In the genomic region with DNA sequence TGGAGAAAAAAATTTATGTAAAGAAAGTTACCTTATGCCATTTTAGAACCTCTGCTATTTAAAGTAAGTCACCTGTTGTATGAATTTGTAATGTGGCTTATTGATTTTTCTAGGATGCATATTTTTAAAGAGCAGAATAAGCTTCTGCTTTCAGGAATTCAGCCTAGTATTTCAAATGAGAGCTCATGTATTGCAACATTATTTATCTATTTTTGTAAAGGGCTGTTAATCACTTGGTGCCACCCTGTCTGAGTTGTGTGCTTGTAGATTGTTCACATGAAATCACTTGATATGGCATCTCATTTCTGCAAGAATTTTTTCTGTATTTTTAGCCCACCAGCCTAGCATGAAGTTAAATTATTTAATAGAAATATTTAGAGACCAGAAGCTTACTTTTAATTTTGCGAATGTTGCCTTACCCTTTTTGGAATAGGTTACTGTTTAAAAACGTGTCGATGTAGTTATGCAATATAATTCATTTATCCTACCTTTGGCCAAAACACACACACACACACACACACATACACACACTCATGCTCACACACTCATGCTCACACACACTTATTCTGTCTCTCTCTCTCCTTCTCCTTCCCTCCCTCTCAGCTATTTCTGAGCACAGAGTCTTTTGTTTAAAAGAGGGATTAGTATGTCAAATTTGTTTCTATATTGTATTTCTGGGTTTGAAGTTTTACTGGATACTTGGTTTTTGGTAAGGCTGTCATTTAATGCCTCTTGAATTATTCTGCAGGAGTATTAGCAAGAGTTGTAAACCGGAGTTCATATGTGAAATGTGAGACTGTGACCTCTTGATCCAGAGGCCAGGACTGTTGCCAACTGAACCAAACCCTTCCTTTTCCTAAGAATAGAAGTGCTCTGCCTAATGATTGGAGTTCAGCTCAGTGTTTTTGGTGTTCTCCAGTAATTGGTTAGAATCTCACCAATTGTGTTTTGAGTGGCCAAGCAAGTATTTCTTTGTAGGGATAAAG, we compare ENCODE assay signal across 11 cellular contexts. TPM values are rescaled to one million over a fixed set of nuclear protein-coding genes. Genes with fewer than 3 reads are reported as not detected.
DNase-seq lines count a peak whose midpoint lies in the region; ATAC-seq and TF ChIP-seq lines count a peak whose summit lies in the region.
"Had no signal": no experiment of that assay in that cellular context is flagged by ENCODE, and none has a peak within 500 bp of the region (broad histone marks: within the 10 kb centered on the region; RNA-seq: fewer than 3 reads in every experiment).

No MANE protein-coding gene starts in this region.

- intact Hi-C loops in A673 (cut with micrococcal nuclease; ENCODE audit: unreplicated experiment): no loop called here

- peak overlapping the region; percentile 68 for H3K27ac Mint-ChIP-seq in neural crest cell (ENCODE audit: unreplicated experiment)

- no peaks in the 10 kb centered on the region for H3K27me3 Mint-ChIP-seq in neural crest cell (ENCODE audit: low read depth)

- H3K27ac ChIP-seq in A673 (ENCODE audit: low read depth, low read length, poor library complexity, severe bottlenecking): peak overlapping the region; percentile 40

- no peaks in the 10 kb centered on the region for H3K9me3 Mint-ChIP-seq in neural crest cell

- peaks cover 3% of the 10 kb centered on the region for H3K36me3 Mint-ChIP-seq in neural crest cell (ENCODE audit: low read depth)

- no peak for ATAC-seq in HG02840 (IDR thresholded peaks at IDR 0.05; ENCODE audit: low FRiP score, unreplicated experiment)

- no peaks in the 10 kb centered on the region for H3K36me3 ChIP-seq in A673 (ENCODE audit: insufficient read depth, low read length, poor library complexity, severe bottlenecking)
- H3K36me3 ChIP-seq: BE2C had no signal

- H3K4me1 ChIP-seq in A673 (ENCODE audit: insufficient read depth, low read length, poor library complexity, severe bottlenecking): peaks cover 57% of the 10 kb centered on the region
- H3K4me1 ChIP-seq: BE2C had no signal

- POLR2A ChIA-PET in A673 (lab: Charles Lee; ENCODE audit: low non-redundant PET): interaction anchor here (0.6 to 0.7 kb wide), 2 partner anchors 9 to 19 kb away, joined by 3 read pairs; no protein-coding TSS in a partner anchor

- CTCF ChIA-PET in A673 (lab: Charles Lee): no interaction called here

- TF ChIP-seq CTCF in A673 (conservative IDR thresholded peaks at IDR 0.05; ENCODE audit: low read depth, low read length) (no peak), neural crest cell (conservative IDR thresholded peaks at IDR 0.05) (no peak)

- H3K9me3 ChIP-seq in A673 (ENCODE audit: low read depth, low read length, poor library complexity, severe bottlenecking): no peaks in the 10 kb centered on the region
- H3K9me3 ChIP-seq: BE2C had no signal

- peak; percentile 53 for DNase-seq in A673 (ENCODE audit: low spot score)
- peak; percentile 58 to 60 for DNase-seq in NOMO-1 (lab: John Stamatoyannopoulos, UW; ENCODE audit: unreplicated experiment in 2 of 2)
- peak; percentile 80 for DNase-seq in fibroblast of gingiva (ENCODE audit: low read depth)
- DNase-seq in neural crest cell (ENCODE audit: low read depth, low spot score): no peak
- no peak for DNase-seq in midbrain (lab: John Stamatoyannopoulos, UW)
- DNase-seq in NCI-H82 (lab: John Stamatoyannopoulos, UW): no peak
- no peak for DNase-seq in activated effector memory CD4-positive, alpha-beta T cell treated with anti-CD3 and anti-CD28 coated beads, Interleukin-2, amount 50 U/mL, for 16 hours
- DNase-seq: activated naive CD4-positive, alpha-beta T cell treated with anti-CD3 and anti-CD28 coated beads, Interleukin-2, amount 50 U/mL, for 16 hours; BE2C; NCI-H526 treated with DMSO at 0.1 percent for 48 hours had no signal

- H3K4me3 ChIP-seq in A673 (ENCODE audit: low read depth, low read length, poor library complexity, severe bottlenecking): no peak overlapping the region

- no TSS peak for BruUV-seq in A673 (replicated peaks; lab: Mats Ljungman, UMichigan)

- peak overlapping the region; percentile 0 for H3K4me3 Mint-ChIP-seq in neural crest cell

- H3K4me1 Mint-ChIP-seq in neural crest cell: peaks cover 45% of the 10 kb centered on the region

- no peaks in the 10 kb centered on the region for H3K27me3 ChIP-seq in A673 (replicated peaks; ENCODE audit: insufficient read depth, low read depth, low read length, poor library complexity)

RNA-seq across cellular contexts. Expression of a gene that starts 34.4 kb away (rescaled TPM):
- total RNA-seq in A673 (2021): 124 and 134 TPM in 2 replicates
- 138 and 142 TPM in 2 replicates for total RNA-seq in neural crest cell

Comparison
In these comparisons a context has a peak if more than half of its experiments do, and no peak if none do; other contexts are left out.
1. DNase-seq: peak in A673 (single experiment), NOMO-1 (2 of 2) and fibroblast of gingiva (single experiment); none in neural crest cell (single experiment), midbrain (single experiment), NCI-H82 (single experiment) and activated effector memory CD4-positive, alpha-beta T cell treated with anti-CD3 and anti-CD28 coated beads, Interleukin-2, amount 50 U/mL, for 16 hours (single experiment).